ENCODE assay signal across 14 cellular contexts in genomic region chr4:48028654-48029053, GRCh38. TPM values are rescaled to one million over a fixed set of nuclear protein-coding genes. Genes with fewer than 3 reads are reported as not detected.
DNase-seq lines count a peak whose midpoint lies in the region; ATAC-seq lines count a peak whose summit lies in the region.
"Had no signal": no experiment of that assay in that cellular context is flagged by ENCODE, and none has a peak within 500 bp of the region (broad histone marks: within the 10 kb centered on the region; RNA-seq: fewer than 3 reads in every experiment).

No MANE protein-coding gene starts in this region.

- DNase-seq in NAMALWA (ENCODE audit: low spot score) (peak; percentile 32), mesendoderm (no peak), DMS114 treated with DMSO at 0.1 percent for 48 hours (lab: John Stamatoyannopoulos, UW; ENCODE audit: unreplicated experiment) (no peak), amygdala (lab: John Stamatoyannopoulos, UW) (no peak)
- DNase-seq in stimulated activated CD8-positive, alpha-beta memory T cell treated with anti-CD3 and anti-CD28 coated beads, Interleukin-4, amount 100 ng/mL, for 48 hours, result no peak
- DNase-seq: DND-41, MG63, NCI-H2171 treated with DMSO at 0.1 percent for 48 hours, ovary, RPMI8226, T1000 had no signal

- ATAC-seq in GM18511 (IDR thresholded peaks at IDR 0.05; ENCODE audit: unreplicated experiment) (peak; percentile 60), GM21390 (IDR thresholded peaks at IDR 0.05; ENCODE audit: unreplicated experiment) (peak; percentile 71), HG02885 (IDR thresholded peaks at IDR 0.05; ENCODE audit: poor library complexity, unreplicated experiment) (peak; percentile 77)

- no peak overlapping the region for H4K8ac ChIP-seq in mesendoderm (ENCODE audit: low read depth, low read length)

- H3K9ac ChIP-seq in mesendoderm (ENCODE audit: low read length), result no peak overlapping the region

- whole genome bisulfite sequencing in mesendoderm (ENCODE audit: extremely low coverage, insufficient coverage, low lambda C conversion rate), result no CpG with 5 or more reads among the region's 2 CpGs

- no peaks in the 10 kb centered on the region for H3K79me1 ChIP-seq in mesendoderm (ENCODE audit: low read length)

- H3K4me2 ChIP-seq in mesendoderm (ENCODE audit: low read length), result no peak overlapping the region

- H3K4me3 ChIP-seq in mesendoderm (ENCODE audit: low read length), result no peak overlapping the region
- H3K4me3 ChIP-seq: MG63, ovary had no signal

- H3K56ac ChIP-seq in mesendoderm (ENCODE audit: low read length), result no peak overlapping the region

- H3K4me1 ChIP-seq in mesendoderm (ENCODE audit: control insufficient read depth, low read depth, low read length), result no peaks in the 10 kb centered on the region

- no peak overlapping the region for H3K23ac ChIP-seq in mesendoderm (ENCODE audit: low read length)

- H2BK5ac ChIP-seq in mesendoderm (ENCODE audit: low read length), result no peak overlapping the region

- no peaks in the 10 kb centered on the region for H3K36me3 ChIP-seq in mesendoderm (ENCODE audit: control insufficient read depth, insufficient read depth, low read length)
- H3K36me3 ChIP-seq: MG63, ovary had no signal

- no peak overlapping the region for H2BK15ac ChIP-seq in mesendoderm (replicated peaks; ENCODE audit: low read depth)

- no peaks in the 10 kb centered on the region for H3K79me2 ChIP-seq in mesendoderm (ENCODE audit: control insufficient read depth, insufficient read depth, low read length)

- no peak overlapping the region for H3K18ac ChIP-seq in mesendoderm (ENCODE audit: low read length)

- H2BK120ac ChIP-seq in mesendoderm (ENCODE audit: low read depth, low read length), result no peak overlapping the region

- H4K5ac ChIP-seq in mesendoderm (ENCODE audit: low read length), result no peak overlapping the region

- no peak overlapping the region for H3K27ac ChIP-seq in mesendoderm (ENCODE audit: low read depth, low read length)
- H3K27ac ChIP-seq: ovary had no signal

- no peak overlapping the region for H3K4ac ChIP-seq in mesendoderm (ENCODE audit: low read depth, low read length)

- no peak overlapping the region for H2AK5ac ChIP-seq in mesendoderm (ENCODE audit: low read length)

- no peaks in the 10 kb centered on the region for H3K27me3 ChIP-seq in mesendoderm (ENCODE audit: insufficient read depth, low read length, poor library complexity)
- H3K27me3 ChIP-seq: MG63, ovary had no signal

RNA-seq across cellular contexts. Expression of gene NIPAL1, which starts 12.1 kb away (rescaled TPM):
- 2.6 TPM for polyA plus RNA-seq in mesendoderm (2013, experiment 1 of 2)
- polyA plus RNA-seq in mesendoderm (2013, experiment 2 of 2), result 2.7 TPM

RNA-seq across cellular contexts. Expression of gene CNGA1, which starts 12.2 kb away (rescaled TPM):
- polyA plus RNA-seq in mesendoderm (2013, experiment 1 of 2), result 0.11 TPM
- polyA plus RNA-seq in mesendoderm (2013, experiment 2 of 2), result 0.21 TPM
